Comparison of ENCODE assay signal across 8 cellular contexts in genomic region chr3:169664034-169664820, GRCh38. TPM values are rescaled to one million over a fixed set of nuclear protein-coding genes. Genes with fewer than 3 reads are reported as not detected.
DNase-seq lines count a peak whose midpoint lies in the region; ATAC-seq, FAIRE-seq and TF ChIP-seq lines count a peak whose summit lies in the region.

No MANE protein-coding gene starts in this region.

- H3K27ac ChIP-seq in breast epithelium: no peak overlapping the region

- peaks cover 54% of the 10 kb centered on the region for H3K4me1 Mint-ChIP-seq in mesothelial cell of epicardium

- peaks cover 86% of the 10 kb centered on the region for H3K27me3 Mint-ChIP-seq in mesothelial cell of epicardium (ENCODE audit: low read depth)

- peaks cover 0 to 4% of the 10 kb centered on the region in 2 donors for H3K4me1 ChIP-seq in breast epithelium

- H3K9me3 Mint-ChIP-seq in mesothelial cell of epicardium: no peaks in the 10 kb centered on the region

- no peak for TF ChIP-seq POLR2A in breast epithelium (IDR thresholded peaks at IDR 0.05)

- H3K9me3 ChIP-seq in breast epithelium: no peaks in the 10 kb centered on the region

- TF ChIP-seq CTCF in breast epithelium (IDR thresholded peaks at IDR 0.05) (no peak), mesothelial cell of epicardium (IDR thresholded peaks at IDR 0.05; ENCODE audit: unreplicated experiment) (no peak)

- H3K27ac Mint-ChIP-seq in mesothelial cell of epicardium: no peak overlapping the region

- intact Hi-C loops in Right ventricle myocardium inferior (cut with DNase I) (loop anchor here (5.0 to 10.0 kb wide), 7 partner anchors 42 to 799 kb away; no protein-coding TSS in a partner anchor), left ventricle myocardium superior (cut with micrococcal nuclease) (no loop called here), breast epithelium (cut with DNase I; ENCODE audit: low total_unique reads) (loop anchor here (5.0 kb wide), 1 partner anchor 517 kb away; no protein-coding TSS in a partner anchor)

- peak overlapping the region; percentile 84 for H3K4me3 Mint-ChIP-seq in mesothelial cell of epicardium

- H3K36me3 Mint-ChIP-seq in mesothelial cell of epicardium: no peaks in the 10 kb centered on the region

- H3K4me3 ChIP-seq in breast epithelium: peak overlapping the region; percentile 51 to 66 (median 55)

- DNase-seq in Right ventricle myocardium inferior (ENCODE audit: missing footprints) (peak; percentile 74), left ventricle myocardium superior (no peak), breast epithelium (ENCODE audit: low spot score in 2 of 2) (no peak), mesothelial cell of epicardium (ENCODE audit: low spot score in 2 of 2, unreplicated experiment in 2 of 2) (no peak), urothelium cell line (ENCODE audit: low spot score) (peak; percentile 20)
- no peak for DNase-seq in central memory CD4-positive, alpha-beta T cell

- ATAC-seq in Right ventricle myocardium inferior (no peak), left ventricle myocardium superior (no peak), GM19023 (IDR thresholded peaks at IDR 0.05; ENCODE audit: unreplicated experiment) (no peak), HG03139 (IDR thresholded peaks at IDR 0.05; ENCODE audit: unreplicated experiment) (no peak)

- FAIRE-seq in urothelium cell line (lab: Jason Lieb, UNC): no peak

- H3K27me3 ChIP-seq in breast epithelium: peaks cover 0 to 100% of the 10 kb centered on the region in 2 donors

- H3K36me3 ChIP-seq in breast epithelium: no peaks in the 10 kb centered on the region

RNA-seq across cellular contexts. Expression of gene MECOM, which starts 0.7 kb away (rescaled TPM):
- total RNA-seq in Right ventricle myocardium inferior (20.0 TPM), left ventricle myocardium superior (16.3 TPM), breast epithelium (10 to 100 TPM in 2 of 3 donors, 1 to 10 TPM in 1; 7.5 to 21.6 (median 13.9) TPM), mesothelial cell of epicardium (29.2 to 32.8 TPM (median 30.2 TPM) in 3 replicates)

Comparison
In these comparisons a context has a peak if more than half of its experiments do, and no peak if none do; other contexts are left out.
1. DNase-seq: peak in Right ventricle myocardium inferior (single experiment) and urothelium cell line (single experiment); none in left ventricle myocardium superior (single experiment), breast epithelium (0 of 2), mesothelial cell of epicardium (0 of 2) and central memory CD4-positive, alpha-beta T cell (single experiment).